ENCODE assay signal across 18 cellular contexts in the genomic region with DNA sequence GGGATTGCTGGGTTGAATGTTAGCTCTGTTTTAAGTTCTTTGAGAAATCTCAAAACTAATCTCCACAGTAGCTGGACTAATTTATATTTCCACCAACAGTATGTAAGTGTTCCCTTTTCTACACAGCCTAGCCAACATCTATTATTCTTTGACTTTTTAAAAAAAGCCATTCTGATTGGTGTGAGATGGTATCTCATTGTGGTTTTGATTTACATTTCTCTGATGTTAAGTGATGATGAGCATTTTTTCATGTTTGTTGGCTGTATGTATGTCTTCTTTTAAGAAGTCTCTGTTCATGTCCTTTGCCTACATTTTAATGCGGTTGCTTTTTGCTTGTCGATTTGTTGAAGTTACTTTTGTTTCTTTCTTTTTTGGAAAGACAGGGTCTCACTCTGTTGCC.
"Had no signal": no experiment of that assay in that cellular context is flagged by ENCODE, and none has a peak within 500 bp of the region (broad histone marks: within the 10 kb centered on the region; RNA-seq: fewer than 3 reads in every experiment).

No MANE protein-coding gene starts in this region.

- H3K36me3 ChIP-seq: breast epithelium, gastroesophageal sphincter, heart left ventricle, pancreas, tibial artery had no signal

- H3K9me3 Mint-ChIP-seq: activated naive CD4-positive, alpha-beta T cell treated with anti-CD3 and anti-CD28 coated beads, Interleukin-2, amount 50 U/mL, for 24 hours; nephron progenitor cell had no signal

- H3K4me1 ChIP-seq: breast epithelium, gastroesophageal sphincter, heart left ventricle, pancreas, psoas muscle, tibial artery had no signal

- H3K9me3 ChIP-seq: breast epithelium, gastroesophageal sphincter, heart left ventricle, pancreas, psoas muscle, tibial artery had no signal

- DNase-seq: activated CD4-positive, alpha-beta T cell treated with anti-CD3 and anti-CD28 coated beads, Interleukin-2, amount 50 U/mL, for 1 hour; activated CD4-positive, CD25-positive, alpha-beta regulatory T cell; activated CD8-positive, alpha-beta T cell treated with anti-CD3 and anti-CD28 coated beads, Interleukin-2, amount 10 ng/mL, durations not matched to agents 7 days and 5 days; amniotic stem cell; cortex of kidney; heart left ventricle; midbrain; nephron progenitor cell; pancreas; psoas muscle; right cardiac atrium; stimulated activated CD4-positive, alpha-beta T cell treated with anti-CD3 and anti-CD28 coated beads, Interleukin-4, amount 100 ng/mL, for 24 hours; stimulated activated naive CD8-positive, alpha-beta T cell treated with anti-CD3 and anti-CD28 coated beads, Interleukin-15, Interleukin-2, amounts not matched to agents 100 U/mL and 50 U/mL, for 24 hours; tibial artery had no signal

- H3K4me3 ChIP-seq: breast epithelium, gastroesophageal sphincter, heart left ventricle, pancreas, psoas muscle, tibial artery had no signal

- H3K4me3 Mint-ChIP-seq: nephron progenitor cell had no signal

- H3K27ac ChIP-seq: breast epithelium, epithelial cell of prostate, gastroesophageal sphincter, heart left ventricle, pancreas, psoas muscle, tibial artery had no signal

- H3K27me3 ChIP-seq: tibial artery had no signal

- H3K4me1 Mint-ChIP-seq: nephron progenitor cell had no signal

- ATAC-seq: activated CD8-positive, alpha-beta T cell treated with anti-CD3 and anti-CD28 coated beads, Interleukin-2, amount 10 ng/mL, durations not matched to agents 7 days and 5 days; gastroesophageal sphincter; heart left ventricle; pancreas; psoas muscle; right cardiac atrium; stimulated activated naive CD8-positive, alpha-beta T cell treated with anti-CD3 and anti-CD28 coated beads, Interleukin-15, Interleukin-2, amounts not matched to agents 100 U/mL and 50 U/mL, for 24 hours had no signal

- H3K27me3 Mint-ChIP-seq: activated naive CD4-positive, alpha-beta T cell treated with anti-CD3 and anti-CD28 coated beads, Interleukin-2, amount 50 U/mL, for 24 hours had no signal

- H3K36me3 Mint-ChIP-seq: activated naive CD4-positive, alpha-beta T cell treated with anti-CD3 and anti-CD28 coated beads, Interleukin-2, amount 50 U/mL, for 24 hours had no signal

- H3K27ac Mint-ChIP-seq: activated CD8-positive, alpha-beta T cell treated with anti-CD3 and anti-CD28 coated beads, Interleukin-2, amount 10 ng/mL, durations not matched to agents 7 days and 5 days; nephron progenitor cell had no signal
